In genomic region chr1:63698001-63698838, GRCh38 we compare ENCODE assay signal across 12 cellular contexts.
A peak's percentile ranks its signal among the peaks of the same experiment; 100 is the strongest.
DNase-seq lines count a peak whose midpoint lies in the region; ATAC-seq and TF ChIP-seq lines count a peak whose summit lies in the region.
"Had no signal": no experiment of that assay in that cellular context is flagged by ENCODE, and none has a peak within 500 bp of the region (broad histone marks: within the 10 kb centered on the region; RNA-seq: fewer than 3 reads in every experiment).

No MANE protein-coding gene starts in this region.

- peaks cover 9% of the 10 kb centered on the region for H3K4me1 Mint-ChIP-seq in mesothelial cell of epicardium
- H3K4me1 Mint-ChIP-seq: CD8-positive, alpha-beta memory T cell had no signal

- no peak overlapping the region for H3K4me3 ChIP-seq in upper lobe of right lung

- no peaks in the 10 kb centered on the region for H3K27me3 Mint-ChIP-seq in mesothelial cell of epicardium (ENCODE audit: low read depth)

- H3K27ac Mint-ChIP-seq in mesothelial cell of epicardium = no peak overlapping the region
- H3K27ac Mint-ChIP-seq: H9 had no signal

- DNase-seq in RPMI7951 (ENCODE audit: low read depth) = peak; percentile 78
- peak in 26 of 42 donors; percentile 4 to 65 (median 27) for DNase-seq in head of caudate nucleus
- DNase-seq in omental fat pad (ENCODE audit: low spot score) = no peak
- DNase-seq in upper lobe of right lung = no peak
- no peak for DNase-seq in mesothelial cell of epicardium (ENCODE audit: low spot score in 2 of 2, unreplicated experiment in 2 of 2)
- no peak for DNase-seq in ecto neural progenitor cell (ENCODE audit: low spot score)
- DNase-seq in 8988T = no peak
- DNase-seq: activated T-cell treated with anti-CD3 and anti-CD28 coated beads for 4 hours; CD8-positive, alpha-beta memory T cell; H9; NCI-H2081 had no signal

- intact Hi-C loops in head of caudate nucleus (cut with DNase I) (loop anchor here (10.0 kb wide), 1 partner anchor 437 kb away; no protein-coding TSS in a partner anchor), upper lobe of right lung (cut with DNase I) (no loop called here)

- ATAC-seq in omental fat pad (ENCODE audit: low FRiP score) (peak; percentile 78), upper lobe of right lung (peak; percentile 57), GM18873 (IDR thresholded peaks at IDR 0.05; ENCODE audit: low FRiP score, unreplicated experiment) (no peak)

- no peaks in the 10 kb centered on the region for H3K36me3 Mint-ChIP-seq in mesothelial cell of epicardium
- H3K36me3 Mint-ChIP-seq: CD8-positive, alpha-beta memory T cell had no signal

- H3K27me3 ChIP-seq in upper lobe of right lung = no peaks in the 10 kb centered on the region

- H3K9me3 ChIP-seq in upper lobe of right lung = no peaks in the 10 kb centered on the region

- H3K4me1 ChIP-seq in upper lobe of right lung = no peaks in the 10 kb centered on the region

- H3K4me3 Mint-ChIP-seq in mesothelial cell of epicardium = no peak overlapping the region
- H3K4me3 Mint-ChIP-seq: CD8-positive, alpha-beta memory T cell; H9 had no signal

- no peaks in the 10 kb centered on the region for H3K36me3 ChIP-seq in upper lobe of right lung

- H3K9me3 Mint-ChIP-seq in mesothelial cell of epicardium = peaks cover 4% of the 10 kb centered on the region
- H3K9me3 Mint-ChIP-seq: CD8-positive, alpha-beta memory T cell; H9 had no signal

- no peak for TF ChIP-seq CTCF in omental fat pad (IDR thresholded peaks at IDR 0.05)
- TF ChIP-seq CTCF in upper lobe of right lung (IDR thresholded peaks at IDR 0.05) = no peak
- TF ChIP-seq CTCF in mesothelial cell of epicardium (IDR thresholded peaks at IDR 0.05; ENCODE audit: unreplicated experiment) = no peak

- peak overlapping the region; percentile 17 for H3K27ac ChIP-seq in upper lobe of right lung

Comparison
In these comparisons a context has a peak if more than half of its experiments do, and no peak if none do; other contexts are left out.
1. DNase-seq: peak in RPMI7951 (single experiment) and head of caudate nucleus (26 of 42); none in omental fat pad (single experiment), upper lobe of right lung (single experiment), mesothelial cell of epicardium (0 of 2), ecto neural progenitor cell (single experiment) and 8988T (single experiment).